ENCODE assay signal across 9 cellular contexts in genomic region chr5:66959668-66960067, GRCh38.
A peak's percentile ranks its signal among the peaks of the same experiment; 100 is the strongest.
DNase-seq lines count a peak whose midpoint lies in the region; ATAC-seq and TF ChIP-seq lines count a peak whose summit lies in the region.
"Had no signal": no experiment of that assay in that cellular context is flagged by ENCODE, and none has a peak within 500 bp of the region (broad histone marks: within the 10 kb centered on the region; RNA-seq: fewer than 3 reads in every experiment).

No MANE protein-coding gene starts in this region.

- no peaks in the 10 kb centered on the region for H3K9me3 ChIP-seq in testis
- H3K9me3 ChIP-seq in prostate gland, result no peaks in the 10 kb centered on the region

- H3K36me3 Mint-ChIP-seq in brain, result no peaks in the 10 kb centered on the region

- 32 to 35% methylated on average over 2 of the region's 2 CpGs for WGBS in testis, 2 donors
- 31% methylated on average over 2 of the region's 2 CpGs for WGBS in prostate gland

- H3K4me3 ChIP-seq in testis (peak overlapping the region; percentile 38 to 54), prostate gland (peak overlapping the region in 1 of 2 donors; percentile 20)

- DNase-seq in NCI-H128 (lab: John Stamatoyannopoulos, UW; ENCODE audit: unreplicated experiment), result peak; percentile 2
- DNase-seq in left lobe of liver (ENCODE audit: low spot score), result no peak
- DNase-seq in testis, result no peak
- DNase-seq in NK-92 treated with Interleukin-12 subunit alpha and Interleukin-12 subunit beta, amount 100 ng/mL, for 24 hours (lab: John Stamatoyannopoulos, UW), result no peak
- DNase-seq in nucleus accumbens (lab: John Stamatoyannopoulos, UW), result no peak
- DNase-seq in prostate gland (ENCODE audit: low spot score), result no peak
- DNase-seq: foreskin melanocyte had no signal

- H3K36me3 ChIP-seq in testis (ENCODE audit: low read depth, missing control alignments), result no peaks in the 10 kb centered on the region
- H3K36me3 ChIP-seq in prostate gland, result no peaks in the 10 kb centered on the region

- peaks cover 0 to 4% (median 0%) of the 10 kb centered on the region in 5 experiments for H3K9me3 Mint-ChIP-seq in brain

- peak overlapping the region; percentile 67 to 87 (median 78) for H3K4me3 Mint-ChIP-seq in brain

- ATAC-seq in left lobe of liver (peak; percentile 66), GM21723 (IDR thresholded peaks at IDR 0.05; ENCODE audit: unreplicated experiment) (no peak)

- no peak for TF ChIP-seq POLR2A in testis (IDR thresholded peaks at IDR 0.05)
- TF ChIP-seq POLR2A in prostate gland (IDR thresholded peaks at IDR 0.05), result no peak

- H3K27ac Mint-ChIP-seq in brain, result peak overlapping the region; percentile 72 to 91 (median 82)

- H3K4me1 ChIP-seq in testis, result peaks cover 19% of the 10 kb centered on the region
- peaks cover 5% of the 10 kb centered on the region for H3K4me1 ChIP-seq in prostate gland (replicated peaks)

- H3K27me3 Mint-ChIP-seq in brain, result no peaks in the 10 kb centered on the region

- H3K27ac ChIP-seq in testis, result peak overlapping the region; percentile 31 to 74
- no peak overlapping the region for H3K27ac ChIP-seq in prostate gland

- TF ChIP-seq CTCF in brain (conservative IDR thresholded peaks at IDR 0.05) (no peak), testis (IDR thresholded peaks at IDR 0.05) (no peak), prostate gland (IDR thresholded peaks at IDR 0.05) (no peak)

- intact Hi-C loops in testis (cut with DNase I; ENCODE audit: low total_unique reads), result no loop called here
- intact Hi-C loops in prostate gland (cut with DNase I), result no loop called here

- H3K27me3 ChIP-seq in testis (no peaks in the 10 kb centered on the region), prostate gland (replicated peaks; ENCODE audit: insufficient read depth) (no peaks in the 10 kb centered on the region)

- H3K4me1 Mint-ChIP-seq in brain, result peaks cover 54% of the 10 kb centered on the region

Comparison
In these comparisons a context has a peak if more than half of its experiments do, and no peak if none do; other contexts are left out.
1. H3K27ac ChIP-seq: peak in testis (2 of 2); none in prostate gland (0 of 2).